In genomic region chr16:68645494-68646388, GRCh38 we compare ENCODE assay signal across 9 cellular contexts. TPM values are rescaled to one million over a fixed set of nuclear protein-coding genes. Genes with fewer than 3 reads are reported as not detected.
DNase-seq lines count a peak whose midpoint lies in the region; ATAC-seq and TF ChIP-seq lines count a peak whose summit lies in the region.
"Had no signal": no experiment of that assay in that cellular context is flagged by ENCODE, and none has a peak within 500 bp of the region (broad histone marks: within the 10 kb centered on the region; RNA-seq: fewer than 3 reads in every experiment).

No MANE protein-coding gene starts in this region.

- peak overlapping the region; percentile 56 to 65 for H3K4me3 ChIP-seq in esophagus (ENCODE audit: low read depth in 1 of 2, low read length in 2 of 2)
- peak overlapping the region; percentile 92 for H3K4me3 ChIP-seq in trophoblast cell (ENCODE audit: low read depth, low read length)

- H2AK5ac ChIP-seq in trophoblast cell (ENCODE audit: low read length) = peak overlapping the region; percentile 73

- ATAC-seq in GM21447 (IDR thresholded peaks at IDR 0.05; ENCODE audit: unreplicated experiment) = no peak
- ATAC-seq in HG03280 (IDR thresholded peaks at IDR 0.05; ENCODE audit: unreplicated experiment) = no peak

- H3K27me3 ChIP-seq in esophagus (ENCODE audit: control insufficient read depth in 1 of 2, insufficient read depth in 2 of 2, low read length in 2 of 2) (no peaks in the 10 kb centered on the region), trophoblast cell (ENCODE audit: insufficient read depth, low read length) (no peaks in the 10 kb centered on the region)

- no peak for TF ChIP-seq CTCF in GM13976 (IDR thresholded peaks at IDR 0.05; ENCODE audit: borderline replicate concordance, control extremely low read depth, extremely low read depth, insufficient read depth, missing control alignments)

- H2AFZ ChIP-seq in trophoblast cell (ENCODE audit: insufficient read depth, low read length, poor library complexity) = peak overlapping the region; percentile 74

- H2BK12ac ChIP-seq in trophoblast cell (ENCODE audit: low read length) = peak overlapping the region; percentile 63

- H3K79me1 ChIP-seq in trophoblast cell (ENCODE audit: low read length) = peaks cover 34% of the 10 kb centered on the region

- H3K9me3 ChIP-seq in esophagus (ENCODE audit: control insufficient read depth in 2 of 2, insufficient read depth in 1 of 2, low read depth in 1 of 2, low read length in 1 of 2) = no peaks in the 10 kb centered on the region
- H3K9me3 ChIP-seq in trophoblast cell (ENCODE audit: insufficient read depth, low read depth, low read length) = no peaks in the 10 kb centered on the region

- 2% methylated on average over 55 to 66 of the region's 66 CpGs for WGBS in esophagus, 2 donors
- no CpG with 5 or more reads among the region's 66 CpGs for WGBS in trophoblast cell (ENCODE audit: extremely low coverage, insufficient coverage, insufficient read length)

- H3K36me3 ChIP-seq in esophagus (ENCODE audit: control insufficient read depth in 2 of 2, insufficient read depth in 2 of 2, low read length in 1 of 2) (no peaks in the 10 kb centered on the region), trophoblast cell (ENCODE audit: control insufficient read depth in 1 of 2, insufficient read depth in 2 of 2, low read length in 2 of 2) (peaks cover 7% of the 10 kb centered on the region in 2 experiments)

- H3K4me2 ChIP-seq in trophoblast cell (ENCODE audit: low read length) = peak overlapping the region; percentile 73

- peak overlapping the region; percentile 93 for H3K18ac ChIP-seq in trophoblast cell (ENCODE audit: low read length)

- peaks cover 8 to 14% of the 10 kb centered on the region in 2 donors for H3K4me1 ChIP-seq in esophagus (ENCODE audit: control insufficient read depth in 2 of 2, insufficient read depth in 2 of 2, low read length in 1 of 2)
- peaks cover 18 to 44% of the 10 kb centered on the region in 2 experiments for H3K4me1 ChIP-seq in trophoblast cell (ENCODE audit: control insufficient read depth in 1 of 2, insufficient read depth in 2 of 2, low read length in 2 of 2)

- DNase-seq in GM13976 (ENCODE audit: low spot score) (peak; percentile 46), NCI-H526 treated with DMSO at 0.1 percent for 48 hours (lab: John Stamatoyannopoulos, UW) (peak; percentile 5), trophoblast cell (peak in 1 of 2 donors; percentile 46)
- DNase-seq in activated CD4-positive, alpha-beta T cell treated with anti-CD3 and anti-CD28 coated beads for 4 hours = no peak
- DNase-seq: activated CD8-positive, alpha-beta memory T cell treated with anti-CD3 and anti-CD28 coated beads, Interleukin-2, amount 50 U/mL, for 48 hours; left cardiac atrium had no signal

- peak overlapping the region; percentile 97 for H2BK5ac ChIP-seq in trophoblast cell (ENCODE audit: low read depth, low read length, poor library complexity)

- peak overlapping the region; percentile 88 for H3K9ac ChIP-seq in trophoblast cell (ENCODE audit: low read length)

- in situ Hi-C loops in GM13976 (cut with MboI; ENCODE audit: low sequenced_read_pairs, unreplicated experiment) = no loop called here

- no peak overlapping the region for H3K23ac ChIP-seq in trophoblast cell (ENCODE audit: low read length)

- peak overlapping the region; percentile 77 for H4K8ac ChIP-seq in trophoblast cell (ENCODE audit: low read depth, low read length)

- peaks cover 25% of the 10 kb centered on the region for H3K79me2 ChIP-seq in trophoblast cell (ENCODE audit: control insufficient read depth, insufficient read depth, low read length, poor library complexity)

- H4K12ac ChIP-seq in trophoblast cell (ENCODE audit: low read depth, low read length) = peak overlapping the region; percentile 55

- peak overlapping the region; percentile 95 for H4K91ac ChIP-seq in trophoblast cell (ENCODE audit: low read depth, low read length)

- H2BK120ac ChIP-seq in trophoblast cell (ENCODE audit: insufficient read depth, low read length, poor library complexity) = peak overlapping the region; percentile 98

- H3K14ac ChIP-seq in trophoblast cell (ENCODE audit: low read length) = peak overlapping the region; percentile 97

- peak overlapping the region; percentile 15 to 72 for H3K27ac ChIP-seq in esophagus (ENCODE audit: low read depth in 2 of 2, low read length in 1 of 2)
- H3K27ac ChIP-seq in trophoblast cell (ENCODE audit: low read depth, low read length) = peak overlapping the region; percentile 96

- H3K4ac ChIP-seq in trophoblast cell (ENCODE audit: low read depth, low read length) = peak overlapping the region; percentile 87

RNA-seq across cellular contexts. Expression of gene CDH3, which starts 0.6 kb away (rescaled TPM):
- polyA plus RNA-seq in esophagus = 10 to 100 TPM; 12.2 to 36.3 TPM
- polyA plus RNA-seq in trophoblast cell (2013) = 306 and 323 TPM in 2 replicates

Comparison
In these comparisons a context has a peak if more than half of its experiments do, and no peak if none do; other contexts are left out.
1. DNase-seq: peak in GM13976 (single experiment) and NCI-H526 treated with DMSO at 0.1 percent for 48 hours (single experiment); none in activated CD4-positive, alpha-beta T cell treated with anti-CD3 and anti-CD28 coated beads for 4 hours (0 of 2).